6 cellular contexts compared by ENCODE assay signal in genomic region chr5:174586163-174586562, GRCh38.
DNase-seq lines count a peak whose midpoint lies in the region; ATAC-seq, FAIRE-seq and TF ChIP-seq lines count a peak whose summit lies in the region.
"Not testable (repeated sequence)": the region's sequence is repeated elsewhere in the genome, so short reads cannot be mapped to it uniquely, and the experiment has no call there.

No MANE protein-coding gene starts in this region.

- not testable (repeated sequence) for H3K27me3 ChIP-seq in MM.1S (replicated peaks; ENCODE audit: insufficient read depth, low read length); bronchial epithelial cell (ENCODE audit: control insufficient read depth, insufficient read depth, low read length); foreskin keratinocyte; trophoblast cell (ENCODE audit: insufficient read depth, low read length)

- WGBS in trophoblast cell (ENCODE audit: extremely low coverage, insufficient coverage, insufficient read length) = no CpG with 5 or more reads among the region's 4 CpGs

- H3K9ac ChIP-seq in MM.1S (ENCODE audit: low read length); trophoblast cell (ENCODE audit: low read length): not testable (repeated sequence)

- not testable (repeated sequence) for H4K20me1 ChIP-seq in MM.1S (ENCODE audit: insufficient read depth, low read length)

- H3K79me2 ChIP-seq in MM.1S (ENCODE audit: low read length); trophoblast cell (ENCODE audit: control insufficient read depth, insufficient read depth, low read length, poor library complexity): not testable (repeated sequence)

- H2BK5ac ChIP-seq in trophoblast cell (ENCODE audit: low read depth, low read length, poor library complexity) = not testable (repeated sequence)

- H2BK120ac ChIP-seq in trophoblast cell (ENCODE audit: insufficient read depth, low read length, poor library complexity) = not testable (repeated sequence)

- not testable (repeated sequence) for H4K12ac ChIP-seq in trophoblast cell (ENCODE audit: low read depth, low read length)

- not testable (repeated sequence) for H3K9me3 ChIP-seq in MM.1S (replicated peaks; ENCODE audit: insufficient read depth, low read length); trophoblast cell (ENCODE audit: insufficient read depth, low read depth, low read length)

- H3K4me3 ChIP-seq in GM12865 (ENCODE audit: low read depth, low read length); MM.1S (ENCODE audit: low read length); bronchial epithelial cell (ENCODE audit: low read depth, low read length); trophoblast cell (ENCODE audit: low read depth, low read length): not testable (repeated sequence)

- H3K23ac ChIP-seq in trophoblast cell (ENCODE audit: low read length) = not testable (repeated sequence)

- not testable (repeated sequence) for H4K91ac ChIP-seq in trophoblast cell (ENCODE audit: low read depth, low read length)

- peak; percentile 31 for ATAC-seq in foreskin keratinocyte

- peak; percentile 7 for DNase-seq in GM12865 (ENCODE audit: low read depth)
- DNase-seq in MM.1S = peak; percentile 80
- DNase-seq in RPMI8226 = peak; percentile 23
- DNase-seq in bronchial epithelial cell (ENCODE audit: low read depth) = peak; percentile 36
- DNase-seq in foreskin keratinocyte = peak in 1 of 2 donors; percentile 74
- peak; percentile 35 to 87 for DNase-seq in trophoblast cell

- not testable (repeated sequence) for H3K14ac ChIP-seq in trophoblast cell (ENCODE audit: low read length)

- H3K9me2 ChIP-seq in MM.1S (replicated peaks; ENCODE audit: insufficient read depth, low read length) = not testable (repeated sequence)

- H2AFZ ChIP-seq in MM.1S (ENCODE audit: low read length); trophoblast cell (ENCODE audit: insufficient read depth, low read length, poor library complexity): not testable (repeated sequence)

- H3K18ac ChIP-seq in trophoblast cell (ENCODE audit: low read length) = not testable (repeated sequence)

- not testable (repeated sequence) for H3K4me1 ChIP-seq in MM.1S (ENCODE audit: low read length); foreskin keratinocyte; trophoblast cell (ENCODE audit: control insufficient read depth in 1 of 2, insufficient read depth in 2 of 2, low read length in 2 of 2)

- peak overlapping the region; percentile 14; the same call in 1 of the 2 replicates for H3K4me2 ChIP-seq in MM.1S (ENCODE audit: low read depth, low read length)
- H3K4me2 ChIP-seq in trophoblast cell (ENCODE audit: low read length) = not testable (repeated sequence)

- not testable (repeated sequence) for FAIRE-seq in bronchial epithelial cell (lab: Jason Lieb, UNC)

- H3K27ac ChIP-seq in MM.1S (ENCODE audit: low read length); foreskin keratinocyte; trophoblast cell (ENCODE audit: low read depth, low read length): not testable (repeated sequence)

- not testable (repeated sequence) for H3F3A ChIP-seq in MM.1S (ENCODE audit: insufficient read depth, low read length)

- not testable (repeated sequence) for H2AK5ac ChIP-seq in trophoblast cell (ENCODE audit: low read length)

- H4K8ac ChIP-seq in trophoblast cell (ENCODE audit: low read depth, low read length) = not testable (repeated sequence)

- not testable (repeated sequence) for H3K79me1 ChIP-seq in trophoblast cell (ENCODE audit: low read length)

- not testable (repeated sequence) for TF ChIP-seq CTCF in GM12865 (IDR thresholded peaks at IDR 0.05; ENCODE audit: insufficient read depth, low read depth, low read length, missing control alignments); MM.1S (IDR thresholded peaks at IDR 0.05; ENCODE audit: low read length); bronchial epithelial cell (IDR thresholded peaks at IDR 0.05; ENCODE audit: insufficient read depth, low read length, severe bottlenecking); foreskin keratinocyte (conservative IDR thresholded peaks at IDR 0.05)

- not testable (repeated sequence) for H3K4ac ChIP-seq in trophoblast cell (ENCODE audit: low read depth, low read length)

- H2BK12ac ChIP-seq in trophoblast cell (ENCODE audit: low read length) = not testable (repeated sequence)

- H3K36me3 ChIP-seq in MM.1S (replicated peaks; ENCODE audit: insufficient read depth, low read length); bronchial epithelial cell (ENCODE audit: control insufficient read depth, insufficient read depth, low read length); trophoblast cell (ENCODE audit: control insufficient read depth in 1 of 2, insufficient read depth in 2 of 2, low read length in 2 of 2): not testable (repeated sequence)
